8 cellular contexts compared by ENCODE assay signal in genomic region chr10:69045441-69046300, GRCh38. TPM values are rescaled to one million over a fixed set of nuclear protein-coding genes. Genes with fewer than 3 reads are reported as not detected.
DNase-seq lines count a peak whose midpoint lies in the region; ATAC-seq and TF ChIP-seq lines count a peak whose summit lies in the region.

No MANE protein-coding gene starts in this region.

- H3K56ac ChIP-seq in IMR-90 (ENCODE audit: extremely low read depth, insufficient read depth, low read length) = no peak overlapping the region

- H3K36me3 ChIP-seq in IMR-90 (ENCODE audit: control insufficient read depth, insufficient read depth, low read length) (no peaks in the 10 kb centered on the region), muscle layer of duodenum (ENCODE audit: control insufficient read depth in 1 of 2, insufficient read depth in 2 of 2, low read length in 2 of 2) (no peaks in the 10 kb centered on the region)

- H3K4me3 Mint-ChIP-seq in activated T-helper 17 cell treated with anti-CD3 and anti-CD28 coated beads, Interleukin-2, amount 50 U/mL, for 72 hours = peak overlapping the region; percentile 74
- H3K4me3 Mint-ChIP-seq in mesothelial cell of epicardium = no peak overlapping the region

- H3K4me1 ChIP-seq in IMR-90 (ENCODE audit: control insufficient read depth, insufficient read depth, low read length) (peaks cover 11% of the 10 kb centered on the region), muscle layer of duodenum (ENCODE audit: control insufficient read depth in 1 of 2, insufficient read depth in 2 of 2, low read length in 2 of 2) (no peaks in the 10 kb centered on the region)

- H4K91ac ChIP-seq in IMR-90 (ENCODE audit: insufficient read depth, low read depth, low read length) = no peak overlapping the region

- H3K9me1 ChIP-seq in IMR-90 (ENCODE audit: insufficient read depth, low read length) = peaks cover 8% of the 10 kb centered on the region; the same call in 1 of the 2 replicates

- H3K4me3 ChIP-seq in GM12875 (ENCODE audit: low read depth, low read length) (peak overlapping the region; percentile 15), IMR-90 (ENCODE audit: insufficient read depth, low read depth, low read length) (no peak overlapping the region), muscle layer of duodenum (ENCODE audit: low read depth in 1 of 2, low read length in 2 of 2) (no peak overlapping the region)

- no peak for TF ChIP-seq POLR2A in IMR-90 (IDR thresholded peaks at IDR 0.05; ENCODE audit: low read depth, low read length)

- POLR2A ChIA-PET in IMR-90 (lab: Charles Lee; ENCODE audit: unreplicated experiment) = interaction anchor here (0.7 kb wide), 1 partner anchor 28 kb away, joined by 8 read pairs; no protein-coding TSS in a partner anchor

- peak overlapping the region; percentile 1 for H2AK9ac ChIP-seq in IMR-90 (replicated peaks; ENCODE audit: low read depth, low read length, poor library complexity)

- 0 out of 4 replicates have a peak overlapping the region, but pooled peaks have one; percentile 14 to 40 for H4K8ac ChIP-seq in IMR-90 (ENCODE audit: low read depth in 2 of 2, low read length in 2 of 2)

- peak; percentile 62 for DNase-seq in IMR-90
- DNase-seq in HuH-7 (ENCODE audit: low spot score) = no peak
- no peak for DNase-seq in HCEC 1CT
- DNase-seq in mesothelial cell of epicardium (ENCODE audit: low spot score in 2 of 2, unreplicated experiment in 2 of 2) = no peak

- H3K27ac ChIP-seq in IMR-90 (ENCODE audit: insufficient read depth, low read length) = no peak overlapping the region
- H3K27ac ChIP-seq in muscle layer of duodenum (ENCODE audit: low read length) = peak overlapping the region; percentile 89

- ATAC-seq in GM21447 (IDR thresholded peaks at IDR 0.05; ENCODE audit: unreplicated experiment) (peak; percentile 57), IMR-90 (ENCODE audit: low read depth) (no peak)
- ATAC-seq in activated T-helper 17 cell treated with anti-CD3 and anti-CD28 coated beads, Interleukin-2, amount 50 U/mL, for 72 hours (replicated peaks) = peak; percentile 82

- H3K27me3 Mint-ChIP-seq in activated T-helper 17 cell treated with anti-CD3 and anti-CD28 coated beads, Interleukin-2, amount 50 U/mL, for 72 hours = no peaks in the 10 kb centered on the region
- H3K27me3 Mint-ChIP-seq in mesothelial cell of epicardium (ENCODE audit: low read depth) = no peaks in the 10 kb centered on the region

- no peak overlapping the region for H4K5ac ChIP-seq in IMR-90 (ENCODE audit: low read depth, low read length)

- no peak overlapping the region for H2BK120ac ChIP-seq in IMR-90 (ENCODE audit: low read depth, low read length)

- no peaks in the 10 kb centered on the region for H3K9me3 ChIP-seq in IMR-90 (ENCODE audit: control insufficient read depth, insufficient read depth, low read length)
- no peaks in the 10 kb centered on the region for H3K9me3 ChIP-seq in muscle layer of duodenum (ENCODE audit: control insufficient read depth in 1 of 2, low read length in 2 of 2)

- no peak overlapping the region for H3K4ac ChIP-seq in IMR-90 (ENCODE audit: low read depth, low read length)

- in situ Hi-C loops in IMR-90 (cut with MboI; ENCODE audit: low sequenced_read_pairs) = no loop called here

- no peak overlapping the region for H3K9ac ChIP-seq in IMR-90 (ENCODE audit: low read depth, low read length)

- TF ChIP-seq RAD21 in IMR-90 (IDR thresholded peaks at IDR 0.05; ENCODE audit: low read length) = no peak

- TF ChIP-seq CTCF in GM12875 (IDR thresholded peaks at IDR 0.05; ENCODE audit: borderline replicate concordance, insufficient read depth, low read depth, low read length) = no peak
- no peak for TF ChIP-seq CTCF in IMR-90 (conservative IDR thresholded peaks at IDR 0.05; ENCODE audit: low read depth, low read length)
- TF ChIP-seq CTCF in mesothelial cell of epicardium (IDR thresholded peaks at IDR 0.05; ENCODE audit: unreplicated experiment) = no peak

- H3K36me3 Mint-ChIP-seq in activated T-helper 17 cell treated with anti-CD3 and anti-CD28 coated beads, Interleukin-2, amount 50 U/mL, for 72 hours (ENCODE audit: low read depth) = peaks cover 9% of the 10 kb centered on the region
- no peaks in the 10 kb centered on the region for H3K36me3 Mint-ChIP-seq in mesothelial cell of epicardium

- no peak overlapping the region for H3K14ac ChIP-seq in IMR-90 (replicated peaks; ENCODE audit: low read depth, low read length)

- H3K18ac ChIP-seq in IMR-90 (ENCODE audit: low read depth, low read length) = peak overlapping the region; percentile 17; the same call in 1 of the 2 replicates

- H2BK5ac ChIP-seq in IMR-90 (ENCODE audit: low read depth, low read length, poor library complexity, severe bottlenecking) = no peak overlapping the region

- BruUV-seq in IMR-90 (replicated peaks; lab: Mats Ljungman, UMichigan) = no TSS peak

- peak overlapping the region; percentile 43 for H3K23ac ChIP-seq in IMR-90 (ENCODE audit: low read depth, low read length)

- 83% methylated on average over 1 of the region's 6 CpGs; no CpG with 5 or more reads in 1 of the 2 experiments for WGBS in IMR-90 (ENCODE audit: extremely low coverage in 2 of 2, insufficient read length in 1 of 2), 2 experiments

- peak overlapping the region; percentile 95 for H3K27ac Mint-ChIP-seq in activated T-helper 17 cell treated with anti-CD3 and anti-CD28 coated beads, Interleukin-2, amount 50 U/mL, for 72 hours
- no peak overlapping the region for H3K27ac Mint-ChIP-seq in mesothelial cell of epicardium

- H2BK15ac ChIP-seq in IMR-90 (ENCODE audit: low read depth, low read length) = no peak overlapping the region

- no peaks in the 10 kb centered on the region for H3K79me1 ChIP-seq in IMR-90 (ENCODE audit: low read depth in 1 of 2, low read length in 2 of 2)

- H2AFZ ChIP-seq in IMR-90 (replicated peaks; ENCODE audit: low read length, poor library complexity) = peak overlapping the region; percentile 61

- no peaks in the 10 kb centered on the region for H3K27me3 ChIP-seq in IMR-90 (ENCODE audit: control insufficient read depth, insufficient read depth, low read length)
- no peaks in the 10 kb centered on the region for H3K27me3 ChIP-seq in muscle layer of duodenum (ENCODE audit: low read depth, low read length)

- no peaks in the 10 kb centered on the region for H4K20me1 ChIP-seq in IMR-90 (ENCODE audit: insufficient read depth, low read length)

- H2BK20ac ChIP-seq in IMR-90 (ENCODE audit: low read depth, low read length) = peak overlapping the region; percentile 20; the same call in 1 of the 2 replicates

- peak overlapping the region; percentile 39; the same call in 1 of the 2 replicates for H2AK5ac ChIP-seq in IMR-90 (ENCODE audit: low read depth, low read length)

- peaks cover 30% of the 10 kb centered on the region for H3K4me1 Mint-ChIP-seq in activated T-helper 17 cell treated with anti-CD3 and anti-CD28 coated beads, Interleukin-2, amount 50 U/mL, for 72 hours
- H3K4me1 Mint-ChIP-seq in mesothelial cell of epicardium = no peaks in the 10 kb centered on the region

- H3K9me3 Mint-ChIP-seq in activated T-helper 17 cell treated with anti-CD3 and anti-CD28 coated beads, Interleukin-2, amount 50 U/mL, for 72 hours = no peaks in the 10 kb centered on the region
- no peaks in the 10 kb centered on the region for H3K9me3 Mint-ChIP-seq in mesothelial cell of epicardium

- H3K4me2 ChIP-seq in IMR-90 (ENCODE audit: low read depth, low read length) = no peak overlapping the region

- intact Hi-C loops in IMR-90 (cut with micrococcal nuclease) = loop anchor here (5.0 kb wide), 1 partner anchor 33 kb away; no protein-coding TSS in a partner anchor

- dilution Hi-C loops in IMR-90 (cut with HindIII; ENCODE audit: low sequenced_read_pairs, unreplicated experiment) = no loop called here

- CTCF ChIA-PET in IMR-90 (lab: Yijun Ruan, JAX) = interaction anchor here (0.6 kb wide), 1 partner anchor 49 kb away, joined by 3 read pairs; no protein-coding TSS in a partner anchor

TF ChIP-seq in IMR-90, 13 proteins besides CTCF, POLR2A, EP300 and RAD21:
- TF ChIP-seq MXI1 (IDR thresholded peaks at IDR 0.05; ENCODE audit: borderline replicate concordance, low read depth, low read length) (no peak), RFX5 (IDR thresholded peaks at IDR 0.05; ENCODE audit: low read depth, low read length) (no peak), BHLHE40 (IDR thresholded peaks at IDR 0.05; ENCODE audit: low read depth, low read length) (no peak), NFE2L2 (IDR thresholded peaks at IDR 0.05; ENCODE audit: low read depth, low read length) (0 out of 2 replicates have a peak, but pooled peaks have one; percentile 5), RCOR1 (IDR thresholded peaks at IDR 0.05; ENCODE audit: insufficient replicate concordance, low read length) (no peak), SMC3 (IDR thresholded peaks at IDR 0.05; ENCODE audit: low read depth, low read length) (no peak), FOS (IDR thresholded peaks at IDR 0.05; ENCODE audit: low read depth, low read length) (no peak), CEBPB (IDR thresholded peaks at IDR 0.05; ENCODE audit: low read depth, low read length) (peak; percentile 65), MAFK (IDR thresholded peaks at IDR 0.05; ENCODE audit: low read depth, low read length) (no peak)
- TF ChIP-seq, protein P1, sequence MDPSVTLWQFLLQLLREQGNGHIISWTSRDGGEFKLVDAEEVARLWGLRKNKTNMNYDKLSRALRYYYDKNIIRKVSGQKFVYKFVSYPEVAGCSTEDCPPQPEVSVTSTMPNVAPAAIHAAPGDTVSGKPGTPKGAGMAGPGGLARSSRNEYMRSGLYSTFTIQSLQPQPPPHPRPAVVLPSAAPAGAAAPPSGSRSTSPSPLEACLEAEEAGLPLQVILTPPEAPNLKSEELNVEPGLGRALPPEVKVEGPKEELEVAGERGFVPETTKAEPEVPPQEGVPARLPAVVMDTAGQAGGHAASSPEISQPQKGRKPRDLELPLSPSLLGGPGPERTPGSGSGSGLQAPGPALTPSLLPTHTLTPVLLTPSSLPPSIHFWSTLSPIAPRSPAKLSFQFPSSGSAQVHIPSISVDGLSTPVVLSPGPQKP (IDR thresholded peaks at IDR 0.05; ENCODE audit: borderline replicate concordance, low read depth, low read length) = no peak

RNA-seq across cellular contexts. Expression of gene SRGN, which starts 42.2 kb away (rescaled TPM):
- total RNA-seq in IMR-90 (2012; rRNA removed) (41.4 and 46.4 TPM in 2 replicates), mesothelial cell of epicardium (not detected in 3 replicates)
- polyA plus RNA-seq in IMR-90 (2012; rRNA removed) = 29.8 and 33.3 TPM in 2 replicates
- 12.4 and 25.7 TPM in 2 replicates for polyA plus RNA-seq in IMR-90 (2012; cell fraction: cytosol; rRNA removed)
- 2.0 and 10.7 TPM in 2 replicates for polyA plus RNA-seq in IMR-90 (2012; cell fraction: nucleus; rRNA removed; ENCODE audit: low replicate concordance)
- total RNA-seq in activated T-helper 17 cell treated with anti-CD3 and anti-CD28 coated beads, Interleukin-2, amount 50 U/mL, for 72 hours = 100 to 1,000 TPM; 310 to 773 TPM

RNA-seq across cellular contexts. Expression of gene KIFBP, which starts 57.1 kb away (rescaled TPM):
- total RNA-seq in IMR-90 (2012; rRNA removed) (51.3 and 67.2 TPM in 2 replicates), mesothelial cell of epicardium (19.1 to 22.7 TPM (median 21.4 TPM) in 3 replicates)
- 29.6 and 30.6 TPM in 2 replicates for polyA plus RNA-seq in IMR-90 (2012; rRNA removed)
- 13.5 and 22.6 TPM in 2 replicates for polyA plus RNA-seq in IMR-90 (2012; cell fraction: cytosol; rRNA removed)
- 10.2 and 28.6 TPM in 2 replicates for polyA plus RNA-seq in IMR-90 (2012; cell fraction: nucleus; rRNA removed; ENCODE audit: low replicate concordance)
- total RNA-seq in activated T-helper 17 cell treated with anti-CD3 and anti-CD28 coated beads, Interleukin-2, amount 50 U/mL, for 72 hours = 10 to 100 TPM in 1 of 2 donors, 1 to 10 TPM in 1; 8.2 to 13.1 TPM

Comparison
In these comparisons a context has a peak if more than half of its experiments do, and no peak if none do; other contexts are left out.
1. RNA of gene SRGN, which starts 42.2 kb away (total RNA-seq): 310 to 773 TPM in activated T-helper 17 cell treated with anti-CD3 and anti-CD28 coated beads, Interleukin-2, amount 50 U/mL, for 72 hours and 41.4 to 46.4 TPM in IMR-90; not detected in mesothelial cell of epicardium; every median in the first group is over 10 times any median in the second.